In genomic region chr3:139839659-139840058, GRCh38 we compare ENCODE assay signal across 19 cellular contexts.
"Had no signal": no experiment of that assay in that cellular context is flagged by ENCODE, and none has a peak within 500 bp of the region (broad histone marks: within the 10 kb centered on the region; RNA-seq: fewer than 3 reads in every experiment).

No MANE protein-coding gene starts in this region.

- H3K27me3 Mint-ChIP-seq: IgD-negative memory B cell had no signal

- DNase-seq: Kasumi-1; MM.1S; NCI-H1092 treated with DMSO at 0.1 percent for 48 hours; NCI-H1436; NCI-H187; NCI-H2029; NCI-H2081 treated with DMSO at 0.1 percent for 48 hours; NCI-H2227 treated with DMSO at 0.1 percent for 48 hours; NCI-H524; NCI-H748 treated with DMSO at 0.1 percent for 48 hours; NK-92 treated with Interleukin-12 subunit alpha and Interleukin-12 subunit beta, amount 100 ng/mL, for 24 hours; PC-3; SHP77; SK-N-SH; SW 1271 had no signal

- H3K27ac Mint-ChIP-seq: IgD-negative memory B cell had no signal

- H3K4me3 ChIP-seq: K562 had no signal

- H3K9me2 ChIP-seq: SK-N-SH had no signal

- FAIRE-seq: K562 had no signal

- H3K4me3 Mint-ChIP-seq: IgD-negative memory B cell had no signal

- H3K27ac ChIP-seq: KMS-11 had no signal

- H3K4me1 Mint-ChIP-seq: IgD-negative memory B cell had no signal

- H3K36me3 Mint-ChIP-seq: IgD-negative memory B cell had no signal

- ATAC-seq: K562, Panc1, PC-3 had no signal

- H3K4me2 ChIP-seq: KMS-11, SK-N-SH had no signal

- H3K9me3 ChIP-seq: SK-N-SH had no signal
